1 cellular context compared by ENCODE assay signal in the genomic region with DNA sequence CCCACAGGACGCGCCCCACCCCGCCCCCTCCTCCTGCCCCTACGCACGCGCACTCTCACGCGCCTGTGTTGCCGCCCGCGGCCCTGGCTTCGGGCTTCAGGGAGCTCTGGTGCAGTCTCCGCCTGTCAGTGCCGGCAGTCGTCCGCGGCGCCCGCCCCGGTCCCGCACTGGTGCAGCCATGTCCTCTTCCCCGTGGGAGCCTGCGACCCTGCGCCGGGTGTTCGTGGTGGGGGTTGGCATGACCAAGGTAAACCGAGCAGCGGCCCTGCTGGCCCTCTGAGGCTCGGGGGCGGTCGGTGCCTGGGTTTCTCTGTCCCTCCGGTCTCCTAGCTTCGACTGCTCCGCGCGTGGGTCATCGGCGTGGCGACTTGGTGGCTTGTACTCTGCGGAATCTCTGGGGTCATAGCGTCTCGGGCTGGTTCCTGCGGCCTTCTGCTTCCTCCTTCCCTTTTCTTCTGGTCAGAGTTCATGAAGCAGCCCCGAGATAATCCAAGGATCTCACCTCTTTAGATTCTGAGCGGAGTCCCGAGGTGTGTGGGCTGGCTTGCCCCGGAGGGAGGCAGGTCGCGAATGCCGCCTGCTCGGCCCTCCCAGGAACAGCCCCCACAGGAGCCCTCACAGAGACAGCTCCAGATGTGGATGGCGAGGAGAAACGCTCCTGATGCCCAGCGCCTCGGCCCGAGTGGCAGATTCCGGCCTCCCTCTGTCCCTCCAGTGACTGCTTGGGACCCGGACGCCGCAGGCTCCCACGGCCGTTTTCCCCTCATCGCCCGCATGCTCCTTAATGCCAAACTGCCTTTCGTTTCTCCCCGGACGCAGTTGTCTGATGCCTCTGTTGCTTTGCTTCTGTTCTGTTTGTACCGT.
TF ChIP-seq lines count a peak whose summit lies in the region.

A gene with protein sequence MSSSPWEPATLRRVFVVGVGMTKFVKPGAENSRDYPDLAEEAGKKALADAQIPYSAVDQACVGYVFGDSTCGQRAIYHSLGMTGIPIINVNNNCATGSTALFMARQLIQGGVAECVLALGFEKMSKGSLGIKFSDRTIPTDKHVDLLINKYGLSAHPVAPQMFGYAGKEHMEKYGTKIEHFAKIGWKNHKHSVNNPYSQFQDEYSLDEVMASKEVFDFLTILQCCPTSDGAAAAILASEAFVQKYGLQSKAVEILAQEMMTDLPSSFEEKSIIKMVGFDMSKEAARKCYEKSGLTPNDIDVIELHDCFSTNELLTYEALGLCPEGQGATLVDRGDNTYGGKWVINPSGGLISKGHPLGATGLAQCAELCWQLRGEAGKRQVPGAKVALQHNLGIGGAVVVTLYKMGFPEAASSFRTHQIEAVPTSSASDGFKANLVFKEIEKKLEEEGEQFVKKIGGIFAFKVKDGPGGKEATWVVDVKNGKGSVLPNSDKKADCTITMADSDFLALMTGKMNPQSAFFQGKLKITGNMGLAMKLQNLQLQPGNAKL (plus strand): TSS at position 58 of the 864 bp plus-strand sequence. CDS start 121 bp downstream, at position 179.

TF ChIP-seq in HepG2, 621 proteins besides CTCF, POLR2A, EP300 and RAD21 (continued from another document and continues in another):
- TF ChIP-seq BCL3 (CRISPR knock-in tag; IDR thresholded peaks at IDR 0.05): peak; percentile 74; the same call in 1 of the 2 replicates
- TF ChIP-seq CEBPZ (IDR thresholded peaks at IDR 0.05; ENCODE audit: low read length): no peak
- TF ChIP-seq KMT2A (CRISPR knock-in tag; IDR thresholded peaks at IDR 0.05): peak; percentile 75; the same call in 1 of the 2 replicates
- no peak for TF ChIP-seq ZNF382 (CRISPR knock-in tag; IDR thresholded peaks at IDR 0.05; ENCODE audit: borderline replicate concordance)
- TF ChIP-seq ZNF160 (CRISPR knock-in tag; IDR thresholded peaks at IDR 0.05): peak; percentile 85; the same call in 1 of the 2 replicates
- TF ChIP-seq MED8 (CRISPR knock-in tag; IDR thresholded peaks at IDR 0.05; ENCODE audit: insufficient replicate concordance): peak; percentile 31
- 0 out of 2 replicates have a peak, but pooled peaks have one; percentile 19 for TF ChIP-seq U2AF2 (IDR thresholded peaks at IDR 0.05; ENCODE audit: low read depth, low read length)
- TF ChIP-seq ZNF329 (CRISPR knock-in tag; IDR thresholded peaks at IDR 0.05; ENCODE audit: low read depth): 0 out of 2 replicates have a peak, but pooled peaks have one; percentile 21
- TF ChIP-seq ZNF34 (CRISPR knock-in tag; IDR thresholded peaks at IDR 0.05; ENCODE audit: borderline replicate concordance): no peak
- no peak for TF ChIP-seq ZNF224 (CRISPR knock-in tag; IDR thresholded peaks at IDR 0.05)
- TF ChIP-seq SIN3B (IDR thresholded peaks at IDR 0.05; ENCODE audit: low read length): no peak
- TF ChIP-seq HMG20B (CRISPR knock-in tag; conservative IDR thresholded peaks at IDR 0.05): no peak
- TF ChIP-seq, protein P1, sequence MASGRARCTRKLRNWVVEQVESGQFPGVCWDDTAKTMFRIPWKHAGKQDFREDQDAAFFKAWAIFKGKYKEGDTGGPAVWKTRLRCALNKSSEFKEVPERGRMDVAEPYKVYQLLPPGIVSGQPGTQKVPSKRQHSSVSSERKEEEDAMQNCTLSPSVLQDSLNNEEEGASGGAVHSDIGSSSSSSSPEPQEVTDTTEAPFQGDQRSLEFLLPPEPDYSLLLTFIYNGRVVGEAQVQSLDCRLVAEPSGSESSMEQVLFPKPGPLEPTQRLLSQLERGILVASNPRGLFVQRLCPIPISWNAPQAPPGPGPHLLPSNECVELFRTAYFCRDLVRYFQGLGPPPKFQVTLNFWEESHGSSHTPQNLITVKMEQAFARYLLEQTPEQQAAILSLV (CRISPR knock-in tag; IDR thresholded peaks at IDR 0.05; ENCODE audit: borderline replicate concordance): 0 out of 2 replicates have a peak, but pooled peaks have one; percentile 40
- no peak for TF ChIP-seq GRHL1 (CRISPR knock-in tag; conservative IDR thresholded peaks at IDR 0.05)
- TF ChIP-seq PHF8 (CRISPR knock-in tag; IDR thresholded peaks at IDR 0.05): peak; percentile 85
- TF ChIP-seq, protein P2, sequence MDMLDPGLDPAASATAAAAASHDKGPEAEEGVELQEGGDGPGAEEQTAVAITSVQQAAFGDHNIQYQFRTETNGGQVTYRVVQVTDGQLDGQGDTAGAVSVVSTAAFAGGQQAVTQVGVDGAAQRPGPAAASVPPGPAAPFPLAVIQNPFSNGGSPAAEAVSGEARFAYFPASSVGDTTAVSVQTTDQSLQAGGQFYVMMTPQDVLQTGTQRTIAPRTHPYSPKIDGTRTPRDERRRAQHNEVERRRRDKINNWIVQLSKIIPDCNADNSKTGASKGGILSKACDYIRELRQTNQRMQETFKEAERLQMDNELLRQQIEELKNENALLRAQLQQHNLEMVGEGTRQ (IDR thresholded peaks at IDR 0.05; ENCODE audit: low read depth, low read length): no peak
- TF ChIP-seq, protein P2 (CRISPR knock-in tag; IDR thresholded peaks at IDR 0.05; ENCODE audit: borderline replicate concordance): no peak
- TF ChIP-seq ZNF614 (CRISPR knock-in tag; IDR thresholded peaks at IDR 0.05; ENCODE audit: borderline replicate concordance): peak; percentile 30; the same call in 1 of the 2 replicates
- no peak for TF ChIP-seq ZFYVE20 (CRISPR knock-in tag; IDR thresholded peaks at IDR 0.05; ENCODE audit: borderline replicate concordance, low read depth)
- TF ChIP-seq MEF2D (CRISPR knock-in tag; IDR thresholded peaks at IDR 0.05): no peak; the same call in 1 of the 2 replicates
- no peak for TF ChIP-seq TCF12 (IDR thresholded peaks at IDR 0.05)
- peak; percentile 47; the same call in 1 of the 2 replicates for TF ChIP-seq TCF12 (CRISPR knock-in tag; IDR thresholded peaks at IDR 0.05)
- TF ChIP-seq, protein P3, sequence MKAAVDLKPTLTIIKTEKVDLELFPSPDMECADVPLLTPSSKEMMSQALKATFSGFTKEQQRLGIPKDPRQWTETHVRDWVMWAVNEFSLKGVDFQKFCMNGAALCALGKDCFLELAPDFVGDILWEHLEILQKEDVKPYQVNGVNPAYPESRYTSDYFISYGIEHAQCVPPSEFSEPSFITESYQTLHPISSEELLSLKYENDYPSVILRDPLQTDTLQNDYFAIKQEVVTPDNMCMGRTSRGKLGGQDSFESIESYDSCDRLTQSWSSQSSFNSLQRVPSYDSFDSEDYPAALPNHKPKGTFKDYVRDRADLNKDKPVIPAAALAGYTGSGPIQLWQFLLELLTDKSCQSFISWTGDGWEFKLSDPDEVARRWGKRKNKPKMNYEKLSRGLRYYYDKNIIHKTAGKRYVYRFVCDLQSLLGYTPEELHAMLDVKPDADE (CRISPR knock-in tag; IDR thresholded peaks at IDR 0.05): no peak
- TF ChIP-seq ELK4 (CRISPR knock-in tag; IDR thresholded peaks at IDR 0.05; ENCODE audit: borderline replicate concordance): no peak
- TF ChIP-seq ISX (CRISPR knock-in tag; conservative IDR thresholded peaks at IDR 0.05): no peak
- no peak for TF ChIP-seq FOXA1 (IDR thresholded peaks at IDR 0.05)
- TF ChIP-seq FOXA1 (CRISPR knock-in tag; IDR thresholded peaks at IDR 0.05): no peak
- TF ChIP-seq ZNF124 (CRISPR knock-in tag; IDR thresholded peaks at IDR 0.05): no peak; the same call in 1 of the 2 replicates
- TF ChIP-seq SP1 (IDR thresholded peaks at IDR 0.05): no peak
- no peak; the same call in 1 of the 2 replicates for TF ChIP-seq SP1 (CRISPR knock-in tag; IDR thresholded peaks at IDR 0.05)
- TF ChIP-seq, protein P4, sequence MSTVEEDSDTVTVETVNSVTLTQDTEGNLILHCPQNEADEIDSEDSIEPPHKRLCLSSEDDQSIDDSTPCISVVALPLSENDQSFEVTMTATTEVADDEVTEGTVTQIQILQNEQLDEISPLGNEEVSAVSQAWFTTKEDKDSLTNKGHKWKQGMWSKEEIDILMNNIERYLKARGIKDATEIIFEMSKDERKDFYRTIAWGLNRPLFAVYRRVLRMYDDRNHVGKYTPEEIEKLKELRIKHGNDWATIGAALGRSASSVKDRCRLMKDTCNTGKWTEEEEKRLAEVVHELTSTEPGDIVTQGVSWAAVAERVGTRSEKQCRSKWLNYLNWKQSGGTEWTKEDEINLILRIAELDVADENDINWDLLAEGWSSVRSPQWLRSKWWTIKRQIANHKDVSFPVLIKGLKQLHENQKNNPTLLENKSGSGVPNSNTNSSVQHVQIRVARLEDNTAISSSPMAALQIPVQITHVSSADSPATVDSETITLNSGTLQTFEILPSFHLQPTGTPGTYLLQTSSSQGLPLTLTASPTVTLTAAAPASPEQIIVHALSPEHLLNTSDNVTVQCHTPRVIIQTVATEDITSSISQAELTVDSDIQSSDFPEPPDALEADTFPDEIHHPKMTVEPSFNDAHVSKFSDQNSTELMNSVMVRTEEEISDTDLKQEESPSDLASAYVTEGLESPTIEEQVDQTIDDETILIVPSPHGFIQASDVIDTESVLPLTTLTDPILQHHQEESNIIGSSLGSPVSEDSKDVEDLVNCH (CRISPR knock-in tag; IDR thresholded peaks at IDR 0.05): no peak
- TF ChIP-seq, protein P5, sequence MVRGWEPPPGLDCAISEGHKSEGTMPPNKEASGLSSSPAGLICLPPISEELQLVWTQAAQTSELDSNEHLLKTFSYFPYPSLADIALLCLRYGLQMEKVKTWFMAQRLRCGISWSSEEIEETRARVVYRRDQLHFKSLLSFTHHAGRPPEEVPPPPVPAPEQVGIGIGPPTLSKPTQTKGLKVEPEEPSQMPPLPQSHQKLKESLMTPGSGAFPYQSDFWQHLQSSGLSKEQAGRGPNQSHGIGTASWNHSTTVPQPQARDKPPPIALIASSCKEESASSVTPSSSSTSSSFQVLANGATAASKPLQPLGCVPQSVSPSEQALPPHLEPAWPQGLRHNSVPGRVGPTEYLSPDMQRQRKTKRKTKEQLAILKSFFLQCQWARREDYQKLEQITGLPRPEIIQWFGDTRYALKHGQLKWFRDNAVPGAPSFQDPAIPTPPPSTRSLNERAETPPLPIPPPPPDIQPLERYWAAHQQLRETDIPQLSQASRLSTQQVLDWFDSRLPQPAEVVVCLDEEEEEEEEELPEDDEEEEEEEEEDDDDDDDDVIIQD (CRISPR knock-in tag; IDR thresholded peaks at IDR 0.05; ENCODE audit: low read depth): no peak
- no peak for TF ChIP-seq PITX1 (CRISPR knock-in tag; IDR thresholded peaks at IDR 0.05)
- TF ChIP-seq HNRNPL (IDR thresholded peaks at IDR 0.05; ENCODE audit: low read depth, low read length): 0 out of 2 replicates have a peak, but pooled peaks have one; percentile 40
